In the genomic region with DNA sequence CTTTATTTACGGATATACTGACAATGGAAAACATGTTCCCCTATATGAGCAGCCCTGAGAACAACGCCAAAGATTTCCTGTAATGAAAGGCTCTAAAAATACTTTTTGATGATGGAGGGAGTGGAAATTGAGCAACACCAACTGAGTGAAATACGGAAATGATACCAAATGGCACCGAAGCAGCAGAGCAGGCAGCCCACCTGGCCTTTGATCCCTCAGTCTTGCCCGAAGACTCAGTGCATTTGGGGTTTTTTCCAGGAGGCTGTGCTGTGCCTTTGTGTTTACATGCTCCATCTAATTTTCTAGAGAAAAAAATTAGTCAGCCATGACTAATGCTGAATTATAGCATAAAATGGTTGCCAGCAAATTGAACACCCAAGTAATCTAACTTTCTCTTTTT, we compare ENCODE assay signal across 11 cellular contexts.
DNase-seq lines count a peak whose midpoint lies in the region; ATAC-seq, FAIRE-seq and TF ChIP-seq lines count a peak whose summit lies in the region.
"Had no signal": no experiment of that assay in that cellular context is flagged by ENCODE, and none has a peak within 500 bp of the region (broad histone marks: within the 10 kb centered on the region; RNA-seq: fewer than 3 reads in every experiment).

No MANE protein-coding gene starts in this region.

- H3K9me3 Mint-ChIP-seq in activated CD8-positive, alpha-beta memory T cell treated with anti-CD3 and anti-CD28 coated beads, Interleukin-2, amount 10 ng/mL, durations not matched to agents 7 days and 5 days (ENCODE audit: low read depth) = peaks cover 7% of the 10 kb centered on the region
- H3K9me3 Mint-ChIP-seq: H9, neural progenitor cell had no signal

- peak; percentile 53 for DNase-seq in activated CD8-positive, alpha-beta memory T cell treated with anti-CD3 and anti-CD28 coated beads for 24 hours
- DNase-seq in activated CD8-positive, alpha-beta memory T cell treated with anti-CD3 and anti-CD28 coated beads, Interleukin-2, amount 10 ng/mL, durations not matched to agents 7 days and 5 days = no peak
- no peak for DNase-seq in RWPE2 (ENCODE audit: low spot score)
- peak; percentile 79 for DNase-seq in fibroblast of mammary gland (ENCODE audit: low read depth)
- peak in 2 of 3 donors; percentile 37 to 68 for DNase-seq in stimulated activated CD4-positive, alpha-beta T cell treated with anti-CD3 and anti-CD28 coated beads, TNF-alpha, amount 100 ng/mL, for 48 hours (ENCODE audit: low read depth in 3 of 3)
- no peak for DNase-seq in NCI-H2029 treated with DMSO at 0.1 percent for 48 hours (lab: John Stamatoyannopoulos, UW)
- no peak for DNase-seq in NCI-H2081 (lab: John Stamatoyannopoulos, UW)
- DNase-seq in GM12892 (ENCODE audit: insufficient read length) = no peak
- DNase-seq: H9 had no signal

- no peak for TF ChIP-seq POLR2A in GM12892 (IDR thresholded peaks at IDR 0.05; ENCODE audit: low read depth, low read length)

- FAIRE-seq in GM12892 (lab: Jason Lieb, UNC) = no peak

- ATAC-seq in activated CD8-positive, alpha-beta memory T cell treated with anti-CD3 and anti-CD28 coated beads, Interleukin-2, amount 10 ng/mL, durations not matched to agents 7 days and 5 days = no peak
- peak; percentile 66 for ATAC-seq in RWPE2 (ENCODE audit: low read depth)

- H3K4me3 ChIP-seq in RWPE2 (ENCODE audit: severe bottlenecking) (no peak overlapping the region), fibroblast of mammary gland (ENCODE audit: control insufficient read depth, low read depth, low read length) (no peak overlapping the region)
- H3K4me3 ChIP-seq: adrenal gland, neural progenitor cell had no signal

- peaks cover 2% of the 10 kb centered on the region for H3K4me1 ChIP-seq in RWPE2 (ENCODE audit: insufficient read depth, poor library complexity, severe bottlenecking)
- H3K4me1 ChIP-seq: neural progenitor cell had no signal

- H3K27me3 ChIP-seq in RWPE2 (ENCODE audit: insufficient read depth, poor library complexity, severe bottlenecking) = no peaks in the 10 kb centered on the region
- H3K27me3 ChIP-seq: adrenal gland, neural progenitor cell had no signal

- peaks cover 2% of the 10 kb centered on the region for H3K27me3 Mint-ChIP-seq in activated CD8-positive, alpha-beta memory T cell treated with anti-CD3 and anti-CD28 coated beads, Interleukin-2, amount 10 ng/mL, durations not matched to agents 7 days and 5 days

- peaks cover 18% of the 10 kb centered on the region for H3K36me3 Mint-ChIP-seq in activated CD8-positive, alpha-beta memory T cell treated with anti-CD3 and anti-CD28 coated beads, Interleukin-2, amount 10 ng/mL, durations not matched to agents 7 days and 5 days
- H3K36me3 Mint-ChIP-seq: neural progenitor cell had no signal

- H3K4me1 Mint-ChIP-seq in activated CD8-positive, alpha-beta memory T cell treated with anti-CD3 and anti-CD28 coated beads, Interleukin-2, amount 10 ng/mL, durations not matched to agents 7 days and 5 days = peaks cover 17% of the 10 kb centered on the region

- no peak overlapping the region for H3K27ac ChIP-seq in RWPE2 (ENCODE audit: poor library complexity, severe bottlenecking)
- H3K27ac ChIP-seq: neural progenitor cell had no signal

- no peak overlapping the region for H3K4me3 Mint-ChIP-seq in activated CD8-positive, alpha-beta memory T cell treated with anti-CD3 and anti-CD28 coated beads, Interleukin-2, amount 10 ng/mL, durations not matched to agents 7 days and 5 days
- H3K4me3 Mint-ChIP-seq: H9, neural progenitor cell had no signal

- H3K27ac Mint-ChIP-seq in activated CD8-positive, alpha-beta memory T cell treated with anti-CD3 and anti-CD28 coated beads, Interleukin-2, amount 10 ng/mL, durations not matched to agents 7 days and 5 days = no peak overlapping the region
- H3K27ac Mint-ChIP-seq: H9, neural progenitor cell had no signal

- TF ChIP-seq CTCF in RWPE2 (IDR thresholded peaks at IDR 0.05; ENCODE audit: poor library complexity, severe bottlenecking) (peak; percentile 27), fibroblast of mammary gland (conservative IDR thresholded peaks at IDR 0.05; ENCODE audit: control insufficient read depth, insufficient read depth, low read depth, low read length) (peak; percentile 27)

- CTCF ChIA-PET in activated CD8-positive, alpha-beta memory T cell treated with anti-CD3 and anti-CD28 coated beads, Interleukin-2, amount 10 ng/mL, durations not matched to agents 7 days and 5 days (lab: Charles Lee) = no interaction called here

- H3K36me3 ChIP-seq in RWPE2 (ENCODE audit: low read depth) = no peaks in the 10 kb centered on the region
- H3K36me3 ChIP-seq: adrenal gland, neural progenitor cell had no signal

- no peaks in the 10 kb centered on the region for H3K9me3 ChIP-seq in RWPE2 (ENCODE audit: severe bottlenecking)
- H3K9me3 ChIP-seq: adrenal gland had no signal

Comparison
In these comparisons a context has a peak if more than half of its experiments do, and no peak if none do; other contexts are left out.
1. DNase-seq: peak in activated CD8-positive, alpha-beta memory T cell treated with anti-CD3 and anti-CD28 coated beads for 24 hours (single experiment), fibroblast of mammary gland (single experiment) and stimulated activated CD4-positive, alpha-beta T cell treated with anti-CD3 and anti-CD28 coated beads, TNF-alpha, amount 100 ng/mL, for 48 hours (2 of 3); none in activated CD8-positive, alpha-beta memory T cell treated with anti-CD3 and anti-CD28 coated beads, Interleukin-2, amount 10 ng/mL, durations not matched to agents 7 days and 5 days (single experiment), RWPE2 (single experiment), NCI-H2029 treated with DMSO at 0.1 percent for 48 hours (single experiment), NCI-H2081 (0 of 2) and GM12892 (single experiment).